In genomic region chr18:9952633-9953416, GRCh38 we compare ENCODE assay signal across 13 cellular contexts. TPM values are rescaled to one million over a fixed set of nuclear protein-coding genes. Genes with fewer than 3 reads are reported as not detected.
DNase-seq lines count a peak whose midpoint lies in the region; ATAC-seq and TF ChIP-seq lines count a peak whose summit lies in the region.
"Had no signal": no experiment of that assay in that cellular context is flagged by ENCODE, and none has a peak within 500 bp of the region (broad histone marks: within the 10 kb centered on the region; RNA-seq: fewer than 3 reads in every experiment).

No MANE protein-coding gene starts in this region.

- peaks cover 58% of the 10 kb centered on the region for H3K36me3 Mint-ChIP-seq in activated B cell treated with CpG ODN at 0.5 μM for 24 hours (ENCODE audit: low read depth)

- peaks cover 12% of the 10 kb centered on the region for H3K4me1 Mint-ChIP-seq in activated B cell treated with CpG ODN at 0.5 μM for 24 hours

- H3K27me3 Mint-ChIP-seq in activated B cell treated with CpG ODN at 0.5 μM for 24 hours = no peaks in the 10 kb centered on the region

- H3K4me3 Mint-ChIP-seq in activated B cell treated with CpG ODN at 0.5 μM for 24 hours = no peak overlapping the region
- H3K4me3 Mint-ChIP-seq: CD14-positive monocyte had no signal

- CTCF ChIA-PET in activated B cell treated with CpG ODN at 0.5 μM for 24 hours (lab: Charles Lee) = no interaction called here

- intact Hi-C loops in activated B cell treated with CpG ODN at 0.5 μM for 24 hours (cut with micrococcal nuclease) = loop anchor here (5.0 kb wide), 1 partner anchor 36 kb away; no protein-coding TSS in a partner anchor

- DNase-seq in CD1c-positive myeloid dendritic cell (ENCODE audit: extremely low spot score) (peak; percentile 25), Kasumi-1 (lab: John Stamatoyannopoulos, UW) (peak; percentile 33 to 57), activated B cell treated with CpG ODN at 0.5 μM for 24 hours (no peak), left kidney (ENCODE audit: low read depth, low spot score) (peak; percentile 22), T1000 (lab: John Stamatoyannopoulos, UW) (no peak), islet precursor cell (no peak), NCI-H69 (lab: John Stamatoyannopoulos, UW) (no peak)
- DNase-seq: heart right ventricle; NCI-H1694; stimulated activated naive CD4-positive, alpha-beta T cell; T-helper 1 cell had no signal

- H3K27ac Mint-ChIP-seq in activated B cell treated with CpG ODN at 0.5 μM for 24 hours = no peak overlapping the region

- peak; percentile 34 for ATAC-seq in activated B cell treated with CpG ODN at 0.5 μM for 24 hours (ENCODE audit: low read depth)
- no peak for ATAC-seq in HG03439 (IDR thresholded peaks at IDR 0.05; ENCODE audit: unreplicated experiment)

- H3K9me3 Mint-ChIP-seq in activated B cell treated with CpG ODN at 0.5 μM for 24 hours = no peaks in the 10 kb centered on the region
- H3K9me3 Mint-ChIP-seq: CD14-positive monocyte had no signal

- TF ChIP-seq CTCF in activated B cell treated with CpG ODN at 0.5 μM for 24 hours (IDR thresholded peaks at IDR 0.05) = no peak

- POLR2A ChIA-PET in activated B cell treated with CpG ODN at 0.5 μM for 24 hours (lab: Charles Lee) = interaction anchor here (0.7 kb wide), 1 partner anchor 16 kb away, joined by 3 read pairs; no protein-coding TSS in a partner anchor

RNA-seq across cellular contexts. Expression of gene VAPA, which starts 39.0 kb away (rescaled TPM):
- total RNA-seq in activated B cell treated with CpG ODN at 0.5 μM for 24 hours = 114 and 124 TPM in 2 replicates

Comparison
In these comparisons a context has a peak if more than half of its experiments do, and no peak if none do; other contexts are left out.
1. DNase-seq: peak in CD1c-positive myeloid dendritic cell (single experiment), Kasumi-1 (2 of 2) and left kidney (single experiment); none in activated B cell treated with CpG ODN at 0.5 μM for 24 hours (single experiment), T1000 (single experiment), islet precursor cell (single experiment) and NCI-H69 (single experiment).